ENCODE assay signal across 2 cellular contexts in the genomic region with DNA sequence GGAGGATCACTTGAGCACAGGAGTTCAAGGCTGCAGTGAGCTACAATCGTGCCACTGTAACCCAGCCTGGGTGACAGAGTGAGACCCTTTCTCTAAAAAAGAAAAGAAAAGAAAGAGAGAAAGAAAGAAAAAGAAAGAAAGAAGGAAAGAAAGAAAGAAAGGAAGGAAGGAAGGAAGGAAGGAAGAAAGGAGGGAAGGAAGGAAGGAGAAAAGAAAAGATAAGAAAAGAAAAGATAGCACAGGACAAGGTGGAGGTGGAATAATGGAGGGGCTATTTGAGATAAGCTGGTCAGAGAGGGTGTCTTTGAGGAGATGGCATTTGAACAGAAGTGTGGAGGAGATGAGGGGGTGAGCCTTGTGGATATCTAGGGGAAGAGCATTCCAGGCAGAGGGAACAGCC.
TF ChIP-seq lines count a peak whose summit lies in the region.

No MANE protein-coding gene starts in this region.

TF ChIP-seq in HepG2, 621 proteins besides CTCF, POLR2A, EP300 and RAD21 (continues in another document):
- TF ChIP-seq TRAFD1 (CRISPR knock-in tag; IDR thresholded peaks at IDR 0.05; ENCODE audit: borderline replicate concordance) (no peak), ZBTB42 (CRISPR knock-in tag; IDR thresholded peaks at IDR 0.05) (no peak), TFDP2 (CRISPR knock-in tag; IDR thresholded peaks at IDR 0.05) (no peak), NPAS2 (CRISPR knock-in tag; IDR thresholded peaks at IDR 0.05; ENCODE audit: borderline replicate concordance) (no peak), ZNF451 (CRISPR knock-in tag; IDR thresholded peaks at IDR 0.05) (no peak), NFRKB (IDR thresholded peaks at IDR 0.05) (0 out of 2 replicates have a peak, but pooled peaks have one; percentile 12), ZBTB43 (CRISPR knock-in tag; conservative IDR thresholded peaks at IDR 0.05) (no peak), FOXK1 (CRISPR knock-in tag; IDR thresholded peaks at IDR 0.05; ENCODE audit: borderline replicate concordance, low read depth) (no peak), MXD1 (CRISPR knock-in tag; IDR thresholded peaks at IDR 0.05) (no peak), SRF (IDR thresholded peaks at IDR 0.05; ENCODE audit: low read depth, low read length) (no peak), SOX6 (IDR thresholded peaks at IDR 0.05) (0 out of 2 replicates have a peak, but pooled peaks have one; percentile 40), SOX6 (CRISPR knock-in tag; IDR thresholded peaks at IDR 0.05) (no peak), SOX5 (CRISPR knock-in tag; IDR thresholded peaks at IDR 0.05; ENCODE audit: borderline replicate concordance) (no peak), MATR3 (CRISPR knock-in tag; IDR thresholded peaks at IDR 0.05) (no peak), ZNF558 (CRISPR knock-in tag; IDR thresholded peaks at IDR 0.05; ENCODE audit: borderline replicate concordance) (no peak), ZNF850 (CRISPR knock-in tag; conservative IDR thresholded peaks at IDR 0.05) (no peak), NBN (conservative IDR thresholded peaks at IDR 0.05) (peak; percentile 90; the same call in 1 of the 2 replicates), ARNT (IDR thresholded peaks at IDR 0.05) (peak; percentile 69; the same call in 1 of the 2 replicates), BHLHE40 (IDR thresholded peaks at IDR 0.05; ENCODE audit: low read length) (no peak), TBX3 (IDR thresholded peaks at IDR 0.05; ENCODE audit: borderline replicate concordance) (no peak)
- TF ChIP-seq, protein P1, sequence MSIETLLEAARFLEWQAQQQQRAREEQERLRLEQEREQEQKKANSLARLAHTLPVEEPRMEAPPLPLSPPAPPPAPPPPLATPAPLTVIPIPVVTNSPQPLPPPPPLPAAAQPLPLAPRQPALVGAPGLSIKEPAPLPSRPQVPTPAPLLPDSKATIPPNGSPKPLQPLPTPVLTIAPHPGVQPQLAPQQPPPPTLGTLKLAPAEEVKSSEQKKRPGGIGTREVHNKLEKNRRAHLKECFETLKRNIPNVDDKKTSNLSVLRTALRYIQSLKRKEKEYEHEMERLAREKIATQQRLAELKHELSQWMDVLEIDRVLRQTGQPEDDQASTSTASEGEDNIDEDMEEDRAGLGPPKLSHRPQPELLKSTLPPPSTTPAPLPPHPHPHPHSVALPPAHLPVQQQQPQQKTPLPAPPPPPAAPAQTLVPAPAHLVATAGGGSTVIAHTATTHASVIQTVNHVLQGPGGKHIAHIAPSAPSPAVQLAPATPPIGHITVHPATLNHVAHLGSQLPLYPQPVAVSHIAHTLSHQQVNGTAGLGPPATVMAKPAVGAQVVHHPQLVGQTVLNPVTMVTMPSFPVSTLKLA (IDR thresholded peaks at IDR 0.05), result no peak
- TF ChIP-seq, protein P2, sequence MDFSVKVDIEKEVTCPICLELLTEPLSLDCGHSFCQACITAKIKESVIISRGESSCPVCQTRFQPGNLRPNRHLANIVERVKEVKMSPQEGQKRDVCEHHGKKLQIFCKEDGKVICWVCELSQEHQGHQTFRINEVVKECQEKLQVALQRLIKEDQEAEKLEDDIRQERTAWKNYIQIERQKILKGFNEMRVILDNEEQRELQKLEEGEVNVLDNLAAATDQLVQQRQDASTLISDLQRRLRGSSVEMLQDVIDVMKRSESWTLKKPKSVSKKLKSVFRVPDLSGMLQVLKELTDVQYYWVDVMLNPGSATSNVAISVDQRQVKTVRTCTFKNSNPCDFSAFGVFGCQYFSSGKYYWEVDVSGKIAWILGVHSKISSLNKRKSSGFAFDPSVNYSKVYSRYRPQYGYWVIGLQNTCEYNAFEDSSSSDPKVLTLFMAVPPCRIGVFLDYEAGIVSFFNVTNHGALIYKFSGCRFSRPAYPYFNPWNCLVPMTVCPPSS (IDR thresholded peaks at IDR 0.05), result peak; percentile 68; the same call in 1 of the 2 replicates

TF ChIP-seq in K562, 482 proteins besides CTCF, POLR2A, EP300 and RAD21:
- no peak for TF ChIP-seq SAP30 (IDR thresholded peaks at IDR 0.05; ENCODE audit: borderline replicate concordance, insufficient read depth, low read depth, low read length, poor library complexity, severe bottlenecking)
- TF ChIP-seq ZNF512 (tag; IDR thresholded peaks at IDR 0.05), result peak; percentile 83
TF ChIP-seq in K562: peak in this region for 1.
